In the genomic region with DNA sequence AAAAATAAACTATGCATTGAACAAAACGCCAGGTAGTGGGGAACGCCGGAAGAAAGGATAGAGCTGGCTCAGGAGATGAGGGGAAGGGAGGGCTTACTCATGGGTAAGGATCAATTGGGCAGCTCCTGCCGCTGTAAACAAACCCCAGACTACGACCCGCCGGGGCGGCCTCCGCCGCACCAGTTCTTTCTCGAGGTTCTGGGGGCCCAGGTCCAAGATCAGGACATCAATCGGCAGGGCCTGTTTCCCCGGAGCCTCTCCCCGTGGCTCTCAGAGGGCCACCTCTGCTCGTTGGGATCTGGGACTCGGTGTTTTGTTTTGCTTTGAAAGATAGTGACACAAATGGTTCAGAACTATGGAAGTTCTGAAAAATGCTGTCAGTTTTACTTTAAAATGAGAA, we compare ENCODE assay signal across 20 cellular contexts.
DNase-seq lines count a peak whose midpoint lies in the region; ATAC-seq and TF ChIP-seq lines count a peak whose summit lies in the region.
"Had no signal": no experiment of that assay in that cellular context is flagged by ENCODE, and none has a peak within 500 bp of the region (broad histone marks: within the 10 kb centered on the region; RNA-seq: fewer than 3 reads in every experiment).

No MANE protein-coding gene starts in this region.

- peaks cover 0 to 3% of the 10 kb centered on the region in 2 donors for H3K4me1 Mint-ChIP-seq in natural killer cell treated with Interleukin-12 subunit alpha and Interleukin-12 subunit beta and Interleukin-15 and Interleukin-18, amount 100 ng/mL, for 72 hours (ENCODE audit: low read depth in 2 of 2)
- H3K4me1 Mint-ChIP-seq: stimulated activated memory B cell treated with anti-CD40 and anti-IgM and Interleukin-4, amounts not matched to agents 10 μg/mL and 1 μg/mL and 100 μg/mL, for 72 hours; WTC11 had no signal

- H3K27me3 Mint-ChIP-seq in natural killer cell treated with Interleukin-12 subunit alpha and Interleukin-12 subunit beta and Interleukin-15 and Interleukin-18, amount 100 ng/mL, for 72 hours: no peaks in the 10 kb centered on the region

- no peak for DNase-seq in GM23248
- DNase-seq in cerebellar cortex (ENCODE audit: low spot score): peak; percentile 9
- peak; percentile 10 to 56 for DNase-seq in lower leg skin (ENCODE audit: low spot score in 2 of 2)
- no peak for DNase-seq in thoracic aorta (ENCODE audit: low spot score)
- DNase-seq in stimulated activated CD4-positive, alpha-beta T cell treated with anti-CD3 and anti-CD28 coated beads, Interleukin-12 subunit alpha, Interleukin-12 subunit beta, amount 100 ng/mL, for 4 hours: no peak
- no peak for DNase-seq in natural killer cell treated with Interleukin-12 subunit alpha and Interleukin-12 subunit beta and Interleukin-15 and Interleukin-18, amount 100 ng/mL, for 72 hours (ENCODE audit: low spot score)
- DNase-seq: activated gamma-delta T cell; colonic mucosa; DMS53; Karpas-422; kidney glomerular epithelial cell; NCI-H1436 treated with DMSO at 0.1 percent for 48 hours; SHP77 treated with DMSO at 0.1 percent for 48 hours; stimulated activated CD4-positive, alpha-beta T cell treated with anti-CD3 and anti-CD28 coated beads, Interleukin-2, amount 100 ng/mL, for 48 hours had no signal

- H3K36me3 ChIP-seq in GM23248 (ENCODE audit: low read depth): no peaks in the 10 kb centered on the region
- H3K36me3 ChIP-seq in thoracic aorta: no peaks in the 10 kb centered on the region
- H3K36me3 ChIP-seq: colonic mucosa had no signal

- WGBS in GM23248 (ENCODE audit: low coverage in 1 of 2, low lambda C conversion rate in 2 of 2, missing lambda C conversion rate in 2 of 2), 2 experiments: 30 to 33% methylated on average over 15 to 16 of the region's 16 CpGs
- 29 to 43% methylated on average over 16 of the region's 16 CpGs for WGBS in lower leg skin, 2 donors

- in situ Hi-C loops in GM23248 (cut with MboI): no loop called here

- intact Hi-C loops in lower leg skin (cut with DNase I; ENCODE audit: low total_unique reads): no loop called here

- H3K27ac ChIP-seq in GM23248 (no peak overlapping the region), thoracic aorta (no peak overlapping the region)
- H3K27ac ChIP-seq: colonic mucosa had no signal

- H3K27ac Mint-ChIP-seq in natural killer cell treated with Interleukin-12 subunit alpha and Interleukin-12 subunit beta and Interleukin-15 and Interleukin-18, amount 100 ng/mL, for 72 hours: no peak overlapping the region
- H3K27ac Mint-ChIP-seq: CD8-positive, alpha-beta T cell; stimulated activated memory B cell treated with anti-CD40 and anti-IgM and Interleukin-4, amounts not matched to agents 10 μg/mL and 1 μg/mL and 100 μg/mL, for 72 hours had no signal

- H3K4me3 Mint-ChIP-seq in natural killer cell treated with Interleukin-12 subunit alpha and Interleukin-12 subunit beta and Interleukin-15 and Interleukin-18, amount 100 ng/mL, for 72 hours: no peak overlapping the region
- H3K4me3 Mint-ChIP-seq: CD8-positive, alpha-beta T cell; stimulated activated memory B cell treated with anti-CD40 and anti-IgM and Interleukin-4, amounts not matched to agents 10 μg/mL and 1 μg/mL and 100 μg/mL, for 72 hours; WTC11 had no signal

- H4K20me1 ChIP-seq in GM23248 (ENCODE audit: insufficient read depth): no peaks in the 10 kb centered on the region

- no peak for TF ChIP-seq CTCF in lower leg skin (IDR thresholded peaks at IDR 0.05)
- TF ChIP-seq CTCF in thoracic aorta (IDR thresholded peaks at IDR 0.05): no peak

- no peaks in the 10 kb centered on the region for H3K36me3 Mint-ChIP-seq in natural killer cell treated with Interleukin-12 subunit alpha and Interleukin-12 subunit beta and Interleukin-15 and Interleukin-18, amount 100 ng/mL, for 72 hours
- H3K36me3 Mint-ChIP-seq: WTC11 had no signal

- no peak overlapping the region for H3K9ac ChIP-seq in GM23248

- no peak for TF ChIP-seq POLR2A in lower leg skin (IDR thresholded peaks at IDR 0.05)

- no peaks in the 10 kb centered on the region for H3K9me3 ChIP-seq in GM23248 (ENCODE audit: low read depth)
- H3K9me3 ChIP-seq in thoracic aorta: no peaks in the 10 kb centered on the region
- H3K9me3 ChIP-seq: colonic mucosa had no signal

- no peak for ATAC-seq in thoracic aorta (ENCODE audit: insufficient number of reproducible peaks, low FRiP score, low read depth)
- ATAC-seq in HG02642 (IDR thresholded peaks at IDR 0.05; ENCODE audit: poor library complexity, unreplicated experiment): no peak
- ATAC-seq in natural killer cell treated with Interleukin-12 subunit alpha and Interleukin-12 subunit beta and Interleukin-15 and Interleukin-18, amount 100 ng/mL, for 72 hours: no peak
- ATAC-seq: CD8-positive, alpha-beta T cell; esophagus mucosa; stimulated activated memory B cell treated with anti-CD40 and anti-IgM and Interleukin-4, amounts not matched to agents 10 μg/mL and 1 μg/mL and 100 μg/mL, for 72 hours; WTC11 had no signal

- H3K4me3 ChIP-seq in GM23248: 0 out of 2 replicates have a peak overlapping the region, but pooled peaks have one; percentile 2
- H3K4me3 ChIP-seq in lower leg skin (ENCODE audit: low read depth, poor library complexity, severe bottlenecking): no peak overlapping the region
- H3K4me3 ChIP-seq in thoracic aorta: peak overlapping the region; percentile 20
- H3K4me3 ChIP-seq: colonic mucosa, smooth muscle cell had no signal

- no peaks in the 10 kb centered on the region for H3K27me3 ChIP-seq in GM23248 (replicated peaks; ENCODE audit: insufficient read depth)
- H3K27me3 ChIP-seq in thoracic aorta (replicated peaks; ENCODE audit: insufficient read depth): no peaks in the 10 kb centered on the region
- H3K27me3 ChIP-seq: colonic mucosa had no signal

- no peaks in the 10 kb centered on the region for H3K9me2 ChIP-seq in GM23248 (ENCODE audit: insufficient read depth)

- no peaks in the 10 kb centered on the region for H3K4me1 ChIP-seq in GM23248 (ENCODE audit: insufficient read depth)
- peaks cover 0 to 28% of the 10 kb centered on the region in 2 donors for H3K4me1 ChIP-seq in thoracic aorta (ENCODE audit: control insufficient read depth in 1 of 2, low read depth in 2 of 2)
- H3K4me1 ChIP-seq: colonic mucosa had no signal

- no peaks in the 10 kb centered on the region for H3F3A ChIP-seq in GM23248 (ENCODE audit: insufficient read depth)

- H2AFZ ChIP-seq in GM23248: peak overlapping the region; percentile 29; the same call in 1 of the 2 replicates

- no peak overlapping the region for H3K4me2 ChIP-seq in GM23248 (ENCODE audit: unreplicated experiment)
- H3K4me2 ChIP-seq: smooth muscle cell had no signal

- H3K79me2 ChIP-seq in GM23248 (ENCODE audit: insufficient read depth): no peaks in the 10 kb centered on the region

- no peaks in the 10 kb centered on the region for H3K9me3 Mint-ChIP-seq in natural killer cell treated with Interleukin-12 subunit alpha and Interleukin-12 subunit beta and Interleukin-15 and Interleukin-18, amount 100 ng/mL, for 72 hours
- H3K9me3 Mint-ChIP-seq: CD8-positive, alpha-beta T cell; stimulated activated memory B cell treated with anti-CD40 and anti-IgM and Interleukin-4, amounts not matched to agents 10 μg/mL and 1 μg/mL and 100 μg/mL, for 72 hours; WTC11 had no signal

Comparison
In these comparisons a context has a peak if more than half of its experiments do, and no peak if none do; other contexts are left out.
1. DNase-seq: peak in cerebellar cortex (single experiment) and lower leg skin (2 of 2); none in GM23248 (single experiment), thoracic aorta (single experiment), stimulated activated CD4-positive, alpha-beta T cell treated with anti-CD3 and anti-CD28 coated beads, Interleukin-12 subunit alpha, Interleukin-12 subunit beta, amount 100 ng/mL, for 4 hours (single experiment) and natural killer cell treated with Interleukin-12 subunit alpha and Interleukin-12 subunit beta and Interleukin-15 and Interleukin-18, amount 100 ng/mL, for 72 hours (single experiment).